8 cellular contexts compared by ENCODE assay signal in genomic region chr1:151346769-151347522, GRCh38.
DNase-seq lines count a peak whose midpoint lies in the region; ATAC-seq and TF ChIP-seq lines count a peak whose summit lies in the region.

RFX5 (minus strand) TSS chr1:151347252; CDS start chr1:151346320, 932 bp downstream.

- peaks cover 32% of the 10 kb centered on the region for H3K36me3 Mint-ChIP-seq in central memory CD8-positive, alpha-beta T cell (ENCODE audit: insufficient read depth)

- DNase-seq in AG09309 (ENCODE audit: low read depth) (peak; percentile 85), NCI-H446 (lab: John Stamatoyannopoulos, UW) (peak; percentile 97), iris pigment epithelial cell (ENCODE audit: low read depth) (peak; percentile 98)
- peak; percentile 90 for DNase-seq in activated CD4-positive, CD25-positive, alpha-beta regulatory T cell treated with anti-CD3 and anti-CD28 coated beads, Interleukin-2, amount 50 U/mL, for 16 hours (ENCODE audit: low read depth, low spot score)
- peak; percentile 82 to 96 for DNase-seq in central memory CD8-positive, alpha-beta T cell (ENCODE audit: low spot score in 2 of 2)
- DNase-seq in stimulated activated CD4-positive, alpha-beta T cell treated with anti-CD3 and anti-CD28 coated beads, Interleukin-12 subunit alpha, Interleukin-12 subunit beta, amount 100 ng/mL, for 24 hours (ENCODE audit: low read depth in 2 of 2): peak; percentile 87

- ATAC-seq in GM19025 (IDR thresholded peaks at IDR 0.05; ENCODE audit: low read depth, unreplicated experiment) (peak; percentile 97), HG03342 (IDR thresholded peaks at IDR 0.05; ENCODE audit: unreplicated experiment) (peak; percentile 90)
- peak; percentile 97 for ATAC-seq in central memory CD8-positive, alpha-beta T cell (replicated peaks; ENCODE audit: extremely low read depth, poor library complexity, severe bottlenecking)

- H3K27me3 Mint-ChIP-seq in central memory CD8-positive, alpha-beta T cell: no peaks in the 10 kb centered on the region

- TF ChIP-seq CTCF in AG09309 (IDR thresholded peaks at IDR 0.05; ENCODE audit: control insufficient read depth, insufficient read depth, low read depth, low read length, missing control alignments): no peak

- peak within 1 kb of the TSS; percentile 99 for H3K4me3 Mint-ChIP-seq in central memory CD8-positive, alpha-beta T cell

- peaks cover 27% of the 10 kb centered on the region for H3K4me1 Mint-ChIP-seq in central memory CD8-positive, alpha-beta T cell

- H3K4me3 ChIP-seq in AG09309 (ENCODE audit: control insufficient read depth, low read depth, low read length): peak within 1 kb of the TSS; percentile 87

- H3K9me3 Mint-ChIP-seq in central memory CD8-positive, alpha-beta T cell: no peaks in the 10 kb centered on the region

- peak within 1 kb of the TSS; percentile 100 for H3K27ac Mint-ChIP-seq in central memory CD8-positive, alpha-beta T cell (ENCODE audit: low read depth)

Comparison
In these comparisons a context has a peak if more than half of its experiments do, and no peak if none do; other contexts are left out.
1. Peak in every context shown above with its lines: DNase-seq, ATAC-seq and H3K4me3 ChIP-seq.